Comparison of ENCODE assay signal across 20 cellular contexts in genomic region chr2:24209389-24210105, GRCh38. TPM values are rescaled to one million over a fixed set of nuclear protein-coding genes. Genes with fewer than 3 reads are reported as not detected.
DNase-seq lines count a peak whose midpoint lies in the region; ATAC-seq and TF ChIP-seq lines count a peak whose summit lies in the region.
"Had no signal": no experiment of that assay in that cellular context is flagged by ENCODE, and none has a peak within 500 bp of the region (broad histone marks: within the 10 kb centered on the region; RNA-seq: fewer than 3 reads in every experiment).

No MANE protein-coding gene starts in this region.

- H3K27ac ChIP-seq in HL-60 (replicated peaks) (peak overlapping the region; percentile 44), mesenchymal stem cell (ENCODE audit: low read length, poor library complexity, severe bottlenecking) (peak overlapping the region; percentile 27)
- H3K27ac ChIP-seq: A549, Peyer's patch had no signal

- H3K9ac ChIP-seq in mesenchymal stem cell (ENCODE audit: low read length) = no peak overlapping the region

- POLR2A ChIA-PET in GM10248 (lab: Yijun Ruan, JAX) = no interaction called here

- no peak overlapping the region for H4K8ac ChIP-seq in mesenchymal stem cell (ENCODE audit: low read length)

- no peaks in the 10 kb centered on the region for H3K79me1 ChIP-seq in mesenchymal stem cell (replicated peaks; ENCODE audit: low read length, poor library complexity, severe bottlenecking)

- no peak for ATAC-seq in left colon
- ATAC-seq: A549 had no signal

- H3K4ac ChIP-seq in mesenchymal stem cell (ENCODE audit: low read depth in 1 of 2, low read length in 2 of 2) = no peak overlapping the region

- H2BK12ac ChIP-seq in mesenchymal stem cell (ENCODE audit: low read length in 2 of 2) = no peak overlapping the region

- intact Hi-C loops in left colon (cut with DNase I, micrococcal nuclease) = loop anchor here in 1 of 2 donors (10.0 kb wide), 1 partner anchor 175 kb away; no protein-coding TSS in a partner anchor

- H3K23ac ChIP-seq in mesenchymal stem cell (ENCODE audit: low read length in 2 of 2) = no peak overlapping the region

- H3K4me3 ChIP-seq in HL-60 (replicated peaks; ENCODE audit: insufficient read depth, low read length) (no peak overlapping the region), mesenchymal stem cell (ENCODE audit: insufficient read depth in 1 of 2, low read depth in 1 of 2, low read length in 2 of 2) (no peak overlapping the region)
- H3K4me3 ChIP-seq: A549, Peyer's patch had no signal

- H2BK5ac ChIP-seq in mesenchymal stem cell (ENCODE audit: low read depth, low read length, poor library complexity, severe bottlenecking) = no peak overlapping the region

- DNase-seq in AG20443 (ENCODE audit: low spot score) = peak; percentile 9
- peak; percentile 28 to 65 for DNase-seq in HL-60 (ENCODE audit: low read depth in 1 of 2, low spot score in 1 of 2)
- DNase-seq in RPMI7951 (ENCODE audit: low read depth) = peak; percentile 45
- DNase-seq in mesenchymal stem cell = no peak
- no peak for DNase-seq in GM10248 (ENCODE audit: extremely low spot score)
- DNase-seq in SK-N-DZ (ENCODE audit: low spot score) = no peak
- DNase-seq in left colon = no peak
- DNase-seq: C1 segment of cervical spinal cord, Caco-2, DMS153, EL, H7, IMR-90, NCI-H1417, NCI-H187 treated with DMSO at 0.1 percent for 48 hours, NCI-H510A treated with DMSO at 0.1 percent for 48 hours, Peyer's patch, Right ventricle myocardium superior had no signal

- H3K14ac ChIP-seq in mesenchymal stem cell (ENCODE audit: low read length in 2 of 2) = no peak overlapping the region

- H3K9me3 ChIP-seq in mesenchymal stem cell (ENCODE audit: control insufficient read depth, low read length) = no peaks in the 10 kb centered on the region
- H3K9me3 ChIP-seq: A549, Caco-2, Peyer's patch had no signal

- H2AK5ac ChIP-seq in mesenchymal stem cell (ENCODE audit: low read length, severe bottlenecking) = no peak overlapping the region

- H2AFZ ChIP-seq in mesenchymal stem cell (ENCODE audit: low read depth, low read length) = no peak overlapping the region

- H2BK120ac ChIP-seq in mesenchymal stem cell (ENCODE audit: low read depth, low read length) = no peak overlapping the region

- 96% methylated on average over 16 of the region's 17 CpGs for WGBS in mesenchymal stem cell

- CTCF ChIA-PET in GM10248 (lab: Yijun Ruan, JAX) = interaction anchor here (1.0 to 1.5 kb wide), 3 partner anchors 11 to 126 kb away, joined by 3 to 6 read pairs (median 5); no protein-coding TSS in a partner anchor

- no peak overlapping the region for H3K4me2 ChIP-seq in mesenchymal stem cell (ENCODE audit: low read length, poor library complexity, severe bottlenecking)
- H3K4me2 ChIP-seq: A549 had no signal

- peaks cover 50 to 72% of the 10 kb centered on the region in 2 experiments for H3K36me3 ChIP-seq in mesenchymal stem cell (ENCODE audit: control insufficient read depth in 1 of 2, insufficient read depth in 2 of 2, low read depth in 1 of 2, low read length in 2 of 2)

- H3K18ac ChIP-seq in mesenchymal stem cell (ENCODE audit: low read depth in 1 of 2, low read length in 2 of 2) = no peak overlapping the region

- H3K4me1 ChIP-seq in mesenchymal stem cell (ENCODE audit: control insufficient read depth, insufficient read depth, low read depth, low read length) = peaks cover 22% of the 10 kb centered on the region
- H3K4me1 ChIP-seq: A549, Caco-2, Peyer's patch had no signal

- no peak overlapping the region for H2BK15ac ChIP-seq in mesenchymal stem cell (ENCODE audit: low read depth, poor library complexity, severe bottlenecking)

- no peak overlapping the region for H4K91ac ChIP-seq in mesenchymal stem cell (ENCODE audit: low read length)

- H3K27me3 ChIP-seq in HL-60 (ENCODE audit: insufficient read depth, poor library complexity, severe bottlenecking) (no peaks in the 10 kb centered on the region), mesenchymal stem cell (ENCODE audit: control insufficient read depth in 1 of 2, insufficient read depth in 1 of 2, low read length in 2 of 2) (no peaks in the 10 kb centered on the region)
- H3K27me3 ChIP-seq: Peyer's patch had no signal

- TF ChIP-seq CTCF in HL-60 (IDR thresholded peaks at IDR 0.05; ENCODE audit: insufficient read depth, low read length) = no peak
- no peak for TF ChIP-seq CTCF in GM10248 (IDR thresholded peaks at IDR 0.05; ENCODE audit: control extremely low read depth, extremely low read depth, low read depth, missing control alignments)

RNA-seq across cellular contexts. Expression of gene FAM228A, which starts 34.7 kb away (rescaled TPM):
- total RNA-seq in RPMI7951 (2014; rRNA removed; shearing (Covaris generic)) = 0.29 and 0.36 TPM in 2 replicates
- 0.76 TPM for polyA plus RNA-seq in mesenchymal stem cell (2013, experiment 1 of 2)
- polyA plus RNA-seq in mesenchymal stem cell (2013, experiment 2 of 2) = 0.52 TPM
- polyA plus RNA-seq in SK-N-DZ (2014; cell fraction: cytosol; rRNA removed) = 0.31 TPM in 1 of 2 replicates, not detected in the other
- not detected in 2 replicates for polyA plus RNA-seq in SK-N-DZ (2014; cell fraction: nucleus; rRNA removed)
- not detected for total RNA-seq in left colon
- total RNA-seq: Caco-2, HT-29, IMR-90 had no signal
- polyA plus RNA-seq: IMR-90 had no signal

Comparison
In these comparisons a context has a peak if more than half of its experiments do, and no peak if none do; other contexts are left out.
1. DNase-seq: peak in AG20443 (single experiment), HL-60 (2 of 2) and RPMI7951 (single experiment); none in mesenchymal stem cell (single experiment), GM10248 (single experiment), SK-N-DZ (single experiment) and left colon (0 of 2).